Comparison of ENCODE assay signal across 2 cellular contexts in the genomic region with DNA sequence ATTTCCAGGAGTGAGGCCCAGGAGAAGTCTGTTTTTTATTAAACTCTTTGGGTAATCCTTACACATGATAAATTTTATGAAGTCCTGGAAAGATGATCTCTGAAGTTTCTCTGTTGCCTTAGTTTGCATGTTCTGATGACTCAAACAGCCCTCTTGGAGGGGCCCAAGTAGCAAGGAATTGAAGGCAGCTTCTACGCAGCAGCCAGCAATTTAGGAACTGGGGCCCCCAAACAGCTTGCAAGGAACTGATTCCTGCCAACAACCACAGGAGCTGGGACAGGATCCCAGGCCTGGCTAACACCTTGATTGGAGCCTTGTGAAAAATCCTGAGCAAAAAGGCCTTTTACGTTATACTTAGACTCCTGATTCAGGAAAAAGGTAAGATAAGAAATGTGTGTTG.
TF ChIP-seq lines count a peak whose summit lies in the region.

No MANE protein-coding gene starts in this region.

TF ChIP-seq in GM23338, 12 proteins besides CTCF, POLR2A, EP300 and RAD21 (continues in another document):
- no peak for TF ChIP-seq EZH2 (IDR thresholded peaks at IDR 0.05; ENCODE audit: low read depth, unreplicated experiment)
- no peak for TF ChIP-seq STAT1 (IDR thresholded peaks at IDR 0.05; ENCODE audit: unreplicated experiment)
- TF ChIP-seq, protein P1, sequence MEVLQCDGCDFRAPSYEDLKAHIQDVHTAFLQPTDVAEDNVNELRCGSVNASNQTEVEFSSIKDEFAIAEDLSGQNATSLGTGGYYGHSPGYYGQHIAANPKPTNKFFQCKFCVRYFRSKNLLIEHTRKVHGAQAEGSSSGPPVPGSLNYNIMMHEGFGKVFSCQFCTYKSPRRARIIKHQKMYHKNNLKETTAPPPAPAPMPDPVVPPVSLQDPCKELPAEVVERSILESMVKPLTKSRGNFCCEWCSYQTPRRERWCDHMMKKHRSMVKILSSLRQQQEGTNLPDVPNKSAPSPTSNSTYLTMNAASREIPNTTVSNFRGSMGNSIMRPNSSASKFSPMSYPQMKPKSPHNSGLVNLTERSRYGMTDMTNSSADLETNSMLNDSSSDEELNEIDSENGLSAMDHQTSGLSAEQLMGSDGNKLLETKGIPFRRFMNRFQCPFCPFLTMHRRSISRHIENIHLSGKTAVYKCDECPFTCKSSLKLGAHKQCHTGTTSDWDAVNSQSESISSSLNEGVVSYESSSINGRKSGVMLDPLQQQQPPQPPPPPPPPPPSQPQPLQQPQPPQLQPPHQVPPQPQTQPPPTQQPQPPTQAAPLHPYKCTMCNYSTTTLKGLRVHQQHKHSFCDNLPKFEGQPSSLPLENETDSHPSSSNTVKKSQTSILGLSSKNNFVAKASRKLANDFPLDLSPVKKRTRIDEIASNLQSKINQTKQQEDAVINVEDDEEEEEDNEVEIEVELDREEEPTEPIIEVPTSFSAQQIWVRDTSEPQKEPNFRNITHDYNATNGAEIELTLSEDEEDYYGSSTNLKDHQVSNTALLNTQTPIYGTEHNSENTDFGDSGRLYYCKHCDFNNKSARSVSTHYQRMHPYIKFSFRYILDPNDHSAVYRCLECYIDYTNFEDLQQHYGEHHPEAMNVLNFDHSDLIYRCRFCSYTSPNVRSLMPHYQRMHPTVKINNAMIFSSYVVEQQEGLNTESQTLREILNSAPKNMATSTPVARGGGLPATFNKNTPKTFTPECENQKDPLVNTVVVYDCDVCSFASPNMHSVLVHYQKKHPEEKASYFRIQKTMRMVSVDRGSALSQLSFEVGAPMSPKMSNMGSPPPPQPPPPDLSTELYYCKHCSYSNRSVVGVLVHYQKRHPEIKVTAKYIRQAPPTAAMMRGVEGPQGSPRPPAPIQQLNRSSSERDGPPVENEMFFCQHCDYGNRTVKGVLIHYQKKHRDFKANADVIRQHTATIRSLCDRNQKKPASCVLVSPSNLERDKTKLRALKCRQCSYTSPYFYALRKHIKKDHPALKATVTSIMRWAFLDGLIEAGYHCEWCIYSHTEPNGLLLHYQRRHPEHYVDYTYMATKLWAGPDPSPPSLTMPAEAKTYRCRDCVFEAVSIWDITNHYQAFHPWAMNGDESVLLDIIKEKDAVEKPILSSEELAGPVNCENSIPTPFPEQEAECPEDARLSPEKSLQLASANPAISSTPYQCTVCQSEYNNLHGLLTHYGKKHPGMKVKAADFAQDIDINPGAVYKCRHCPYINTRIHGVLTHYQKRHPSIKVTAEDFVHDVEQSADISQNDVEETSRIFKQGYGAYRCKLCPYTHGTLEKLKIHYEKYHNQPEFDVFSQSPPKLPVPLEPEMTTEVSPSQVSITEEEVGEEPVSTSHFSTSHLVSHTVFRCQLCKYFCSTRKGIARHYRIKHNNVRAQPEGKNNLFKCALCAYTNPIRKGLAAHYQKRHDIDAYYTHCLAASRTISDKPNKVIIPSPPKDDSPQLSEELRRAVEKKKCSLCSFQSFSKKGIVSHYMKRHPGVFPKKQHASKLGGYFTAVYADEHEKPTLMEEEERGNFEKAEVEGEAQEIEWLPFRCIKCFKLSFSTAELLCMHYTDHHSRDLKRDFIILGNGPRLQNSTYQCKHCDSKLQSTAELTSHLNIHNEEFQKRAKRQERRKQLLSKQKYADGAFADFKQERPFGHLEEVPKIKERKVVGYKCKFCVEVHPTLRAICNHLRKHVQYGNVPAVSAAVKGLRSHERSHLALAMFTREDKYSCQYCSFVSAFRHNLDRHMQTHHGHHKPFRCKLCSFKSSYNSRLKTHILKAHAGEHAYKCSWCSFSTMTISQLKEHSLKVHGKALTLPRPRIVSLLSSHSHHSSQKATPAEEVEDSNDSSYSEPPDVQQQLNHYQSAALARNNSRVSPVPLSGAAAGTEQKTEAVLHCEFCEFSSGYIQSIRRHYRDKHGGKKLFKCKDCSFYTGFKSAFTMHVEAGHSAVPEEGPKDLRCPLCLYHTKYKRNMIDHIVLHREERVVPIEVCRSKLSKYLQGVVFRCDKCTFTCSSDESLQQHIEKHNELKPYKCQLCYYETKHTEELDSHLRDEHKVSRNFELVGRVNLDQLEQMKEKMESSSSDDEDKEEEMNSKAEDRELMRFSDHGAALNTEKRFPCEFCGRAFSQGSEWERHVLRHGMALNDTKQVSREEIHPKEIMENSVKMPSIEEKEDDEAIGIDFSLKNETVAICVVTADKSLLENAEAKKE (CRISPR knock-in tag; IDR thresholded peaks at IDR 0.05): no peak
- no peak for TF ChIP-seq ZNF114 (CRISPR knock-in tag; IDR thresholded peaks at IDR 0.05)
- TF ChIP-seq REST (IDR thresholded peaks at IDR 0.05; ENCODE audit: unreplicated experiment): no peak
- no peak for TF ChIP-seq JUNB (IDR thresholded peaks at IDR 0.05; ENCODE audit: unreplicated experiment)
- TF ChIP-seq ZNF331 (CRISPR knock-in tag; IDR thresholded peaks at IDR 0.05; ENCODE audit: low read depth): no peak
- TF ChIP-seq, protein P2, sequence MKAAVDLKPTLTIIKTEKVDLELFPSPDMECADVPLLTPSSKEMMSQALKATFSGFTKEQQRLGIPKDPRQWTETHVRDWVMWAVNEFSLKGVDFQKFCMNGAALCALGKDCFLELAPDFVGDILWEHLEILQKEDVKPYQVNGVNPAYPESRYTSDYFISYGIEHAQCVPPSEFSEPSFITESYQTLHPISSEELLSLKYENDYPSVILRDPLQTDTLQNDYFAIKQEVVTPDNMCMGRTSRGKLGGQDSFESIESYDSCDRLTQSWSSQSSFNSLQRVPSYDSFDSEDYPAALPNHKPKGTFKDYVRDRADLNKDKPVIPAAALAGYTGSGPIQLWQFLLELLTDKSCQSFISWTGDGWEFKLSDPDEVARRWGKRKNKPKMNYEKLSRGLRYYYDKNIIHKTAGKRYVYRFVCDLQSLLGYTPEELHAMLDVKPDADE (IDR thresholded peaks at IDR 0.05): no peak
- no peak for TF ChIP-seq EZH2phosphoT487 (IDR thresholded peaks at IDR 0.05; ENCODE audit: unreplicated experiment)
- no peak for TF ChIP-seq NANOG (IDR thresholded peaks at IDR 0.05; ENCODE audit: borderline replicate concordance)

TF ChIP-seq in HepG2, 621 proteins besides CTCF, POLR2A, EP300 and RAD21:
- no peak for TF ChIP-seq MYC (CRISPR knock-in tag; IDR thresholded peaks at IDR 0.05; ENCODE audit: borderline replicate concordance)
- no peak for TF ChIP-seq ZMYM4 (CRISPR knock-in tag; IDR thresholded peaks at IDR 0.05)
- no peak for TF ChIP-seq TCF7L2 (IDR thresholded peaks at IDR 0.05; ENCODE audit: low read depth, low read length)
- no peak for TF ChIP-seq ZBTB1 (CRISPR knock-in tag; IDR thresholded peaks at IDR 0.05; ENCODE audit: borderline replicate concordance)
- no peak for TF ChIP-seq SIX1 (CRISPR knock-in tag; IDR thresholded peaks at IDR 0.05; ENCODE audit: borderline replicate concordance)
- no peak for TF ChIP-seq BRD4 (CRISPR knock-in tag; IDR thresholded peaks at IDR 0.05)
- TF ChIP-seq IRF1 (CRISPR knock-in tag; IDR thresholded peaks at IDR 0.05; ENCODE audit: low read depth): no peak
- no peak for TF ChIP-seq MED13 (CRISPR knock-in tag; IDR thresholded peaks at IDR 0.05)
- TF ChIP-seq MAF1 (CRISPR knock-in tag; IDR thresholded peaks at IDR 0.05; ENCODE audit: borderline replicate concordance): no peak
- no peak for TF ChIP-seq ZFP36 (IDR thresholded peaks at IDR 0.05; ENCODE audit: borderline replicate concordance, low read depth, low read length, partially characterized antibody)
- TF ChIP-seq, protein P2 (CRISPR knock-in tag; IDR thresholded peaks at IDR 0.05): no peak
- TF ChIP-seq RBM39 (IDR thresholded peaks at IDR 0.05; ENCODE audit: low read depth, low read length, poor library complexity, severe bottlenecking): no peak
- no peak for TF ChIP-seq XBP1 (CRISPR knock-in tag; IDR thresholded peaks at IDR 0.05)
- TF ChIP-seq EHMT2 (IDR thresholded peaks at IDR 0.05; ENCODE audit: borderline replicate concordance, low read depth, low read length): no peak
- TF ChIP-seq, protein P3, sequence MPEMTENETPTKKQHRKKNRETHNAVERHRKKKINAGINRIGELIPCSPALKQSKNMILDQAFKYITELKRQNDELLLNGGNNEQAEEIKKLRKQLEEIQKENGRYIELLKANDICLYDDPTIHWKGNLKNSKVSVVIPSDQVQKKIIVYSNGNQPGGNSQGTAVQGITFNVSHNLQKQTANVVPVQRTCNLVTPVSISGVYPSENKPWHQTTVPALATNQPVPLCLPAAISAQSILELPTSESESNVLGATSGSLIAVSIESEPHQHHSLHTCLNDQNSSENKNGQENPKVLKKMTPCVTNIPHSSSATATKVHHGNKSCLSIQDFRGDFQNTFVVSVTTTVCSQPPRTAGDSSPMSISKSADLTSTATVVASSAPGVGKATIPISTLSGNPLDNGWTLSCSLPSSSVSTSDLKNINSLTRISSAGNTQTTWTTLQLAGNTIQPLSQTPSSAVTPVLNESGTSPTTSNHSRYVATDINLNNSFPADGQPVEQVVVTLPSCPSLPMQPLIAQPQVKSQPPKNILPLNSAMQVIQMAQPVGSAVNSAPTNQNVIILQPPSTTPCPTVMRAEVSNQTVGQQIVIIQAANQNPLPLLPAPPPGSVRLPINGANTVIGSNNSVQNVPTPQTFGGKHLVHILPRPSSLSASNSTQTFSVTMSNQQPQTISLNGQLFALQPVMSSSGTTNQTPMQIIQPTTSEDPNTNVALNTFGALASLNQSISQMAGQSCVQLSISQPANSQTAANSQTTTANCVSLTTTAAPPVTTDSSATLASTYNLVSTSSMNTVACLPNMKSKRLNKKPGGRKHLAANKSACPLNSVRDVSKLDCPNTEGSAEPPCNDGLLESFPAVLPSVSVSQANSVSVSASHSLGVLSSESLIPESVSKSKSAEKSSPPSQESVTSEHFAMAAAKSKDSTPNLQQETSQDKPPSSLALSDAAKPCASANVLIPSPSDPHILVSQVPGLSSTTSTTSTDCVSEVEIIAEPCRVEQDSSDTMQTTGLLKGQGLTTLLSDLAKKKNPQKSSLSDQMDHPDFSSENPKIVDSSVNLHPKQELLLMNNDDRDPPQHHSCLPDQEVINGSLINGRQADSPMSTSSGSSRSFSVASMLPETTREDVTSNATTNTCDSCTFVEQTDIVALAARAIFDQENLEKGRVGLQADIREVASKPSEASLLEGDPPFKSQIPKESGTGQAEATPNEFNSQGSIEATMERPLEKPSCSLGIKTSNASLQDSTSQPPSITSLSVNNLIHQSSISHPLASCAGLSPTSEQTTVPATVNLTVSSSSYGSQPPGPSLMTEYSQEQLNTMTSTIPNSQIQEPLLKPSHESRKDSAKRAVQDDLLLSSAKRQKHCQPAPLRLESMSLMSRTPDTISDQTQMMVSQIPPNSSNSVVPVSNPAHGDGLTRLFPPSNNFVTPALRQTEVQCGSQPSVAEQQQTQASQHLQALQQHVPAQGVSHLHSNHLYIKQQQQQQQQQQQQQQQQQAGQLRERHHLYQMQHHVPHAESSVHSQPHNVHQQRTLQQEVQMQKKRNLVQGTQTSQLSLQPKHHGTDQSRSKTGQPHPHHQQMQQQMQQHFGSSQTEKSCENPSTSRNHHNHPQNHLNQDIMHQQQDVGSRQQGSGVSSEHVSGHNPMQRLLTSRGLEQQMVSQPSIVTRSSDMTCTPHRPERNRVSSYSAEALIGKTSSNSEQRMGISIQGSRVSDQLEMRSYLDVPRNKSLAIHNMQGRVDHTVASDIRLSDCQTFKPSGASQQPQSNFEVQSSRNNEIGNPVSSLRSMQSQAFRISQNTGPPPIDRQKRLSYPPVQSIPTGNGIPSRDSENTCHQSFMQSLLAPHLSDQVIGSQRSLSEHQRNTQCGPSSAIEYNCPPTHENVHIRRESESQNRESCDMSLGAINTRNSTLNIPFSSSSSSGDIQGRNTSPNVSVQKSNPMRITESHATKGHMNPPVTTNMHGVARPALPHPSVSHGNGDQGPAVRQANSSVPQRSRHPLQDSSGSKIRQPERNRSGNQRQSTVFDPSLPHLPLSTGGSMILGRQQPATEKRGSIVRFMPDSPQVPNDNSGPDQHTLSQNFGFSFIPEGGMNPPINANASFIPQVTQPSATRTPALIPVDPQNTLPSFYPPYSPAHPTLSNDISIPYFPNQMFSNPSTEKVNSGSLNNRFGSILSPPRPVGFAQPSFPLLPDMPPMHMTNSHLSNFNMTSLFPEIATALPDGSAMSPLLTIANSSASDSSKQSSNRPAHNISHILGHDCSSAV (CRISPR knock-in tag; IDR thresholded peaks at IDR 0.05; ENCODE audit: borderline replicate concordance): no peak
- no peak for TF ChIP-seq HNRNPL (IDR thresholded peaks at IDR 0.05; ENCODE audit: low read depth, low read length)
- no peak for TF ChIP-seq SCMH1 (CRISPR knock-in tag; IDR thresholded peaks at IDR 0.05; ENCODE audit: borderline replicate concordance)
